14 cellular contexts compared by ENCODE assay signal in genomic region chr9:95910023-95910706, GRCh38.
"Had no signal": no experiment of that assay in that cellular context is flagged by ENCODE, and none has a peak within 500 bp of the region (broad histone marks: within the 10 kb centered on the region; RNA-seq: fewer than 3 reads in every experiment).

No MANE protein-coding gene starts in this region.

- H3K9me3 ChIP-seq: esophagus squamous epithelium, stomach, thyroid gland had no signal

- H3K36me3 ChIP-seq: thyroid gland had no signal

- ATAC-seq: activated CD8-positive, alpha-beta memory T cell treated with anti-CD3 and anti-CD28 coated beads, Interleukin-2, amount 10 ng/mL, durations not matched to agents 7 days and 5 days; activated naive CD4-positive, alpha-beta T cell treated with anti-CD3 and anti-CD28 coated beads, Interleukin-2, amount 50 U/mL, for 72 hours had no signal

- DNase-seq: activated CD4-positive, alpha-beta T cell treated with anti-CD3 and anti-CD28 coated beads for 1 hour; activated CD4-positive, alpha-beta T cell treated with anti-CD3 and anti-CD28 coated beads, Interleukin-2, amount 50 U/mL, for 48 hours; activated CD8-positive, alpha-beta memory T cell treated with anti-CD3 and anti-CD28 coated beads, Interleukin-2, amount 10 ng/mL, durations not matched to agents 7 days and 5 days; activated effector memory CD4-positive, alpha-beta T cell treated with Interleukin-2 at 50 U/mL for 16 hours; activated T-cell treated with anti-CD3 and anti-CD28 coated beads, Interleukin-2, amount 50 U/mL, for 24 hours; amniotic stem cell; cerebellar nuclear complex; esophagus squamous epithelium; stimulated activated CD4-positive, alpha-beta T cell treated with anti-CD3 and anti-CD28 coated beads, Interleukin-4, amount 100 ng/mL, for 24 hours; stomach; T-helper 9 cell; thyroid gland had no signal

- H3K4me3 ChIP-seq: esophagus squamous epithelium, stomach, thyroid gland had no signal

- FAIRE-seq: urothelium cell line had no signal

- H3K27ac ChIP-seq: esophagus squamous epithelium, stomach, thyroid gland had no signal

- H3K27me3 ChIP-seq: esophagus squamous epithelium, stomach, thyroid gland had no signal

- H3K4me1 ChIP-seq: esophagus squamous epithelium, thyroid gland had no signal
